Comparison of ENCODE assay signal across 13 cellular contexts in genomic region chr3:171824824-171825221, GRCh38. TPM values are rescaled to one million over a fixed set of nuclear protein-coding genes. Genes with fewer than 3 reads are reported as not detected.
DNase-seq lines count a peak whose midpoint lies in the region; ATAC-seq and TF ChIP-seq lines count a peak whose summit lies in the region.
"Had no signal": no experiment of that assay in that cellular context is flagged by ENCODE, and none has a peak within 500 bp of the region (broad histone marks: within the 10 kb centered on the region; RNA-seq: fewer than 3 reads in every experiment).

No MANE protein-coding gene starts in this region.

- POLR2A ChIA-PET in T-cell (lab: Charles Lee), result no interaction called here

- H3K27me3 ChIP-seq in neutrophil, result no peaks in the 10 kb centered on the region
- H3K27me3 ChIP-seq: Peyer's patch had no signal

- H3K4me3 Mint-ChIP-seq in T-cell, result no peak overlapping the region
- H3K4me3 Mint-ChIP-seq: activated naive CD8-positive, alpha-beta T cell treated with anti-CD3 and anti-CD28 coated beads, Interleukin-2, amount 50 U/mL, for 24 hours had no signal

- H3K9me3 ChIP-seq in neutrophil, result no peaks in the 10 kb centered on the region
- H3K9me3 ChIP-seq: Peyer's patch had no signal

- H3K36me3 Mint-ChIP-seq in T-cell, result no peaks in the 10 kb centered on the region

- no peak overlapping the region for H3K27ac Mint-ChIP-seq in T-cell
- H3K27ac Mint-ChIP-seq: activated naive CD8-positive, alpha-beta T cell treated with anti-CD3 and anti-CD28 coated beads, Interleukin-2, amount 50 U/mL, for 24 hours had no signal

- no peak for ATAC-seq in T-cell (replicated peaks in 1 of 4)
- ATAC-seq: activated naive CD8-positive, alpha-beta T cell treated with anti-CD3 and anti-CD28 coated beads, Interleukin-2, amount 50 U/mL, for 24 hours had no signal

- TF ChIP-seq CTCF in neutrophil (IDR thresholded peaks at IDR 0.05), result no peak

- H3K4me1 ChIP-seq in neutrophil (ENCODE audit: control insufficient read depth in 1 of 2, insufficient read depth in 1 of 2, low read depth in 1 of 2, low read length in 1 of 2), result peaks cover 67 to 71% of the 10 kb centered on the region in 2 experiments

- H3K27me3 Mint-ChIP-seq in T-cell, result peaks cover 4 to 15% of the 10 kb centered on the region in 2 donors

- no peaks in the 10 kb centered on the region for H3K9me3 Mint-ChIP-seq in T-cell
- H3K9me3 Mint-ChIP-seq: activated naive CD8-positive, alpha-beta T cell treated with anti-CD3 and anti-CD28 coated beads, Interleukin-2, amount 50 U/mL, for 24 hours had no signal

- DNase-seq in Ammon's horn (ENCODE audit: low spot score), result peak; percentile 52
- DNase-seq in M059J (ENCODE audit: low read depth), result peak; percentile 77
- DNase-seq in dermis blood vessel endothelial cell, result peak; percentile 81
- DNase-seq in NCI-H1092 treated with DMSO at 0.1 percent for 48 hours (lab: John Stamatoyannopoulos, UW), result no peak
- no peak for DNase-seq in islet precursor cell
- DNase-seq in T-cell, result no peak
- DNase-seq in activated naive CD4-positive, alpha-beta T cell treated with anti-CD3 and anti-CD28 coated beads, Interleukin-2, amount 50 U/mL, for 16 hours, result no peak
- DNase-seq: activated naive CD8-positive, alpha-beta T cell treated with anti-CD3 and anti-CD28 coated beads, Interleukin-2, amount 50 U/mL, for 24 hours; NCI-H2029; Peyer's patch; small intestine had no signal

- H3K4me3 ChIP-seq in neutrophil (ENCODE audit: low read depth in 1 of 2, low read length in 1 of 2), result no peak overlapping the region
- H3K4me3 ChIP-seq: Peyer's patch had no signal

- peak overlapping the region; percentile 16 for H3K27ac ChIP-seq in neutrophil
- H3K27ac ChIP-seq: C4-2B had no signal

- H3K4me1 Mint-ChIP-seq in T-cell, result peaks cover 0 to 24% (median 23%) of the 10 kb centered on the region in 3 donors

- no peaks in the 10 kb centered on the region for H3K36me3 ChIP-seq in neutrophil
- H3K36me3 ChIP-seq: Peyer's patch had no signal

- CTCF ChIA-PET in T-cell (lab: Charles Lee), result interaction anchor here in 1 of 2 donors (0.5 kb wide), 1 partner anchor 778 kb away, joined by 3 read pairs; no protein-coding TSS in a partner anchor

RNA-seq across cellular contexts. Expression of gene PLD1, which starts 14.5 kb away (rescaled TPM):
- total RNA-seq in M059J (2014; rRNA removed; shearing (Covaris generic)), result 7.6 and 7.8 TPM in 2 replicates
- total RNA-seq in dermis blood vessel endothelial cell, result 66.2 and 88.7 TPM in 2 replicates
- 1 to 10 TPM; 1.8 to 3.9 (median 3.2) TPM for total RNA-seq in T-cell

RNA-seq across cellular contexts. Expression of gene TMEM212, which starts 18.3 kb away (rescaled TPM):
- total RNA-seq in M059J (2014; rRNA removed; shearing (Covaris generic)), result not detected in 2 replicates
- not detected in 2 replicates for total RNA-seq in dermis blood vessel endothelial cell
- not detected for total RNA-seq in T-cell
- total RNA-seq: Peyer's patch had no signal

Comparison
In these comparisons a context has a peak if more than half of its experiments do, and no peak if none do; other contexts are left out.
1. DNase-seq: peak in Ammon's horn (single experiment), M059J (single experiment) and dermis blood vessel endothelial cell (single experiment); none in NCI-H1092 treated with DMSO at 0.1 percent for 48 hours (single experiment), islet precursor cell (single experiment), T-cell (0 of 34) and activated naive CD4-positive, alpha-beta T cell treated with anti-CD3 and anti-CD28 coated beads, Interleukin-2, amount 50 U/mL, for 16 hours (single experiment).